1 cellular context compared by ENCODE assay signal in the genomic region with DNA sequence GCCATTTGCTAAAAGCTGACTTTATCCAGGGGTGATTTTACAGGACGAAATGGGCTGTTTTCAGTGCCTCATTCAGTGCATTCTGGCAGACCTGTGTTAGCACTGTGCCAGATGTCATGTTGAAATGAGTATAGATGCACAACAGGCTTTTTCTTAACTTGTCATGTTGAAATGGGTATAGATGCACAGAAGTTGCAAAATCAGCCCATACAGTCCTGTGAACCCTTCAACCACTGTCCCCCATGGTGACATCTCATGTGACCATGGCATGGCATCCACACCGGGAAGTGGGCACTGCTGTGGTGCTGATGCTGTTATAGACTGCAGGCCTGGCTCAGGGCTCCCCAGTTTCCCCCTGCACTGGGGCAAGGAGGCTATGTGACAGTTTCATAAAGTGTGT.
TF ChIP-seq lines count a peak whose summit lies in the region.

No MANE protein-coding gene starts in this region.

TF ChIP-seq in HCT116, 20 proteins besides CTCF, POLR2A, EP300 and RAD21:
- TF ChIP-seq, protein P1, sequence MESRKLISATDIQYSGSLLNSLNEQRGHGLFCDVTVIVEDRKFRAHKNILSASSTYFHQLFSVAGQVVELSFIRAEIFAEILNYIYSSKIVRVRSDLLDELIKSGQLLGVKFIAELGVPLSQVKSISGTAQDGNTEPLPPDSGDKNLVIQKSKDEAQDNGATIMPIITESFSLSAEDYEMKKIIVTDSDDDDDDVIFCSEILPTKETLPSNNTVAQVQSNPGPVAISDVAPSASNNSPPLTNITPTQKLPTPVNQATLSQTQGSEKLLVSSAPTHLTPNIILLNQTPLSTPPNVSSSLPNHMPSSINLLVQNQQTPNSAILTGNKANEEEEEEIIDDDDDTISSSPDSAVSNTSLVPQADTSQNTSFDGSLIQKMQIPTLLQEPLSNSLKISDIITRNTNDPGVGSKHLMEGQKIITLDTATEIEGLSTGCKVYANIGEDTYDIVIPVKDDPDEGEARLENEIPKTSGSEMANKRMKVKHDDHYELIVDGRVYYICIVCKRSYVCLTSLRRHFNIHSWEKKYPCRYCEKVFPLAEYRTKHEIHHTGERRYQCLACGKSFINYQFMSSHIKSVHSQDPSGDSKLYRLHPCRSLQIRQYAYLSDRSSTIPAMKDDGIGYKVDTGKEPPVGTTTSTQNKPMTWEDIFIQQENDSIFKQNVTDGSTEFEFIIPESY (IDR thresholded peaks at IDR 0.05; ENCODE audit: extremely low read depth, insufficient replicate concordance, low read length), result no peak
- TF ChIP-seq TCF7L2 (IDR thresholded peaks at IDR 0.05; ENCODE audit: borderline replicate concordance, extremely low read depth, insufficient read depth, insufficient read length), result no peak
- TF ChIP-seq YY1 (IDR thresholded peaks at IDR 0.05; ENCODE audit: extremely low read depth, insufficient replicate concordance, low read depth, low read length), result no peak
- no peak for TF ChIP-seq ZFX (IDR thresholded peaks at IDR 0.05)
- TF ChIP-seq, protein P2, sequence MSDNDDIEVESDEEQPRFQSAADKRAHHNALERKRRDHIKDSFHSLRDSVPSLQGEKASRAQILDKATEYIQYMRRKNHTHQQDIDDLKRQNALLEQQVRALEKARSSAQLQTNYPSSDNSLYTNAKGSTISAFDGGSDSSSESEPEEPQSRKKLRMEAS (IDR thresholded peaks at IDR 0.05), result no peak
- TF ChIP-seq EZH2 (IDR thresholded peaks at IDR 0.05), result no peak
- TF ChIP-seq SIN3A (IDR thresholded peaks at IDR 0.05; ENCODE audit: low read depth), result no peak
- no peak for TF ChIP-seq CBX3 (IDR thresholded peaks at IDR 0.05; ENCODE audit: low read depth)
- TF ChIP-seq EGR1 (IDR thresholded peaks at IDR 0.05; ENCODE audit: low read depth), result no peak
- TF ChIP-seq EZH2phosphoT487 (IDR thresholded peaks at IDR 0.05; ENCODE audit: borderline replicate concordance), result no peak
- TF ChIP-seq CEBPB (IDR thresholded peaks at IDR 0.05; ENCODE audit: low read depth), result no peak
- TF ChIP-seq, protein P3, sequence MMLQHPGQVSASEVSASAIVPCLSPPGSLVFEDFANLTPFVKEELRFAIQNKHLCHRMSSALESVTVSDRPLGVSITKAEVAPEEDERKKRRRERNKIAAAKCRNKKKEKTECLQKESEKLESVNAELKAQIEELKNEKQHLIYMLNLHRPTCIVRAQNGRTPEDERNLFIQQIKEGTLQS (IDR thresholded peaks at IDR 0.05), result no peak
- TF ChIP-seq FOSL1 (IDR thresholded peaks at IDR 0.05; ENCODE audit: low read depth), result no peak
- no peak for TF ChIP-seq ZNF274 (IDR thresholded peaks at IDR 0.05; ENCODE audit: low read depth, low read length)
- TF ChIP-seq, protein P4, sequence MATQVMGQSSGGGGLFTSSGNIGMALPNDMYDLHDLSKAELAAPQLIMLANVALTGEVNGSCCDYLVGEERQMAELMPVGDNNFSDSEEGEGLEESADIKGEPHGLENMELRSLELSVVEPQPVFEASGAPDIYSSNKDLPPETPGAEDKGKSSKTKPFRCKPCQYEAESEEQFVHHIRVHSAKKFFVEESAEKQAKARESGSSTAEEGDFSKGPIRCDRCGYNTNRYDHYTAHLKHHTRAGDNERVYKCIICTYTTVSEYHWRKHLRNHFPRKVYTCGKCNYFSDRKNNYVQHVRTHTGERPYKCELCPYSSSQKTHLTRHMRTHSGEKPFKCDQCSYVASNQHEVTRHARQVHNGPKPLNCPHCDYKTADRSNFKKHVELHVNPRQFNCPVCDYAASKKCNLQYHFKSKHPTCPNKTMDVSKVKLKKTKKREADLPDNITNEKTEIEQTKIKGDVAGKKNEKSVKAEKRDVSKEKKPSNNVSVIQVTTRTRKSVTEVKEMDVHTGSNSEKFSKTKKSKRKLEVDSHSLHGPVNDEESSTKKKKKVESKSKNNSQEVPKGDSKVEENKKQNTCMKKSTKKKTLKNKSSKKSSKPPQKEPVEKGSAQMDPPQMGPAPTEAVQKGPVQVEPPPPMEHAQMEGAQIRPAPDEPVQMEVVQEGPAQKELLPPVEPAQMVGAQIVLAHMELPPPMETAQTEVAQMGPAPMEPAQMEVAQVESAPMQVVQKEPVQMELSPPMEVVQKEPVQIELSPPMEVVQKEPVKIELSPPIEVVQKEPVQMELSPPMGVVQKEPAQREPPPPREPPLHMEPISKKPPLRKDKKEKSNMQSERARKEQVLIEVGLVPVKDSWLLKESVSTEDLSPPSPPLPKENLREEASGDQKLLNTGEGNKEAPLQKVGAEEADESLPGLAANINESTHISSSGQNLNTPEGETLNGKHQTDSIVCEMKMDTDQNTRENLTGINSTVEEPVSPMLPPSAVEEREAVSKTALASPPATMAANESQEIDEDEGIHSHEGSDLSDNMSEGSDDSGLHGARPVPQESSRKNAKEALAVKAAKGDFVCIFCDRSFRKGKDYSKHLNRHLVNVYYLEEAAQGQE (IDR thresholded peaks at IDR 0.05; ENCODE audit: low read depth), result no peak
- TF ChIP-seq POLR2AphosphoS5 (IDR thresholded peaks at IDR 0.05; ENCODE audit: low read depth, low read length), result no peak
- TF ChIP-seq JUND (IDR thresholded peaks at IDR 0.05), result no peak
- no peak for TF ChIP-seq SP1 (IDR thresholded peaks at IDR 0.05; ENCODE audit: low read depth)
- TF ChIP-seq SRF (IDR thresholded peaks at IDR 0.05; ENCODE audit: low read depth), result no peak
- TF ChIP-seq ELF1 (IDR thresholded peaks at IDR 0.05; ENCODE audit: borderline replicate concordance, low read depth), result no peak
